ENCODE assay signal across 17 cellular contexts in genomic region chr2:43454791-43455190, GRCh38.
"Had no signal": no experiment of that assay in that cellular context is flagged by ENCODE, and none has a peak within 500 bp of the region (broad histone marks: within the 10 kb centered on the region; RNA-seq: fewer than 3 reads in every experiment).

No MANE protein-coding gene starts in this region.

- H3K27ac ChIP-seq: dorsolateral prefrontal cortex, esophagus muscularis mucosa, foreskin keratinocyte, parathyroid adenoma, thoracic aorta had no signal

- H3K27me3 ChIP-seq: dorsolateral prefrontal cortex, esophagus muscularis mucosa, foreskin keratinocyte had no signal

- H3K9me3 Mint-ChIP-seq: activated naive CD4-positive, alpha-beta T cell treated with anti-CD3 and anti-CD28 coated beads, Interleukin-2, amount 50 U/mL, for 72 hours; stimulated activated naive CD8-positive, alpha-beta T cell treated with anti-CD3 and anti-CD28 coated beads, Interleukin-15, amount 100 ng/mL, for 72 hours had no signal

- H3K36me3 ChIP-seq: esophagus muscularis mucosa, thoracic aorta had no signal

- H3K9me3 ChIP-seq: esophagus muscularis mucosa, thoracic aorta had no signal

- H3K79me2 ChIP-seq: parathyroid adenoma had no signal

- DNase-seq: activated CD4-positive, alpha-beta T cell treated with anti-CD3 and anti-CD28 coated beads, Interleukin-2, amount 50 U/mL, for 4 hours; activated CD4-positive, CD25-positive, alpha-beta regulatory T cell treated with anti-CD3 and anti-CD28 coated beads, Interleukin-2, amount 50 U/mL, for 72 hours; activated effector memory CD4-positive, alpha-beta T cell treated with anti-CD3 and anti-CD28 coated beads, Interleukin-2, amount 50 U/mL, for 16 hours; activated T-cell treated with anti-CD3 and anti-CD28 coated beads, Interleukin-2, amount 50 U/mL, for 1 hour; amygdala; dorsolateral prefrontal cortex; foreskin keratinocyte; immature natural killer cell; stimulated activated CD4-positive, alpha-beta T cell treated with anti-CD3 and anti-CD28 coated beads, Interleukin-15, amount 100 ng/mL, for 24 hours; stimulated activated CD4-positive, alpha-beta T cell treated with anti-CD3 and anti-CD28 coated beads, Interleukin-4, amount 100 ng/mL, for 24 hours; stimulated activated naive CD8-positive, alpha-beta T cell treated with anti-CD3 and anti-CD28 coated beads, Interleukin-15, amount 100 ng/mL, for 72 hours had no signal

- H3K9ac ChIP-seq: parathyroid adenoma had no signal

- H3K4me3 Mint-ChIP-seq: immature natural killer cell; stimulated activated naive CD8-positive, alpha-beta T cell treated with anti-CD3 and anti-CD28 coated beads, Interleukin-15, amount 100 ng/mL, for 72 hours had no signal

- ATAC-seq: activated naive CD4-positive, alpha-beta T cell treated with anti-CD3 and anti-CD28 coated beads, Interleukin-2, amount 50 U/mL, for 72 hours; foreskin keratinocyte; stimulated activated naive CD8-positive, alpha-beta T cell treated with anti-CD3 and anti-CD28 coated beads, Interleukin-15, amount 100 ng/mL, for 72 hours had no signal

- H3K27me3 Mint-ChIP-seq: stimulated activated naive CD8-positive, alpha-beta T cell treated with anti-CD3 and anti-CD28 coated beads, Interleukin-15, amount 100 ng/mL, for 72 hours had no signal

- H3K4me3 ChIP-seq: dorsolateral prefrontal cortex, esophagus muscularis mucosa, lung, thoracic aorta had no signal

- H3K27ac Mint-ChIP-seq: stimulated activated naive CD8-positive, alpha-beta T cell treated with anti-CD3 and anti-CD28 coated beads, Interleukin-15, amount 100 ng/mL, for 72 hours had no signal

- FAIRE-seq: urothelium cell line had no signal

- H2AFZ ChIP-seq: parathyroid adenoma had no signal
